ENCODE assay signal across 23 cellular contexts in the genomic region with DNA sequence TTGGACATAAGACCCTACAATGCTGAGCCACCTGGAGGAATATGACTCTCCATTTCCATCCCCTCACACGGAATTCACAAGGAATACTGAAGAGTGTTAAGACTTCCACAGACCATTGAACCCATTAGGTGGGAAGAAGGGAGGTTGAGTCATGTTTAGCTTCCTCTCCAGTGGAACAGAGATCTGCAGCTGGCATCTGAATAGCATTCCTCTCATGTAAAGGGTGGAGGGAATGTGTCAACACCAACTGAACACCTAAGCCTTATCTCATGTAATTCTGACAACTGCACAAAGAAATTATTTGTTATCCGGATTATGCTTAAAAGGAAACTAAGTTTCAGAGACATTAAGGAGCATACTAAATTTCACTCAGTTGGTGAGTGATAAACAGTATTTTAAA.
DNase-seq lines count a peak whose midpoint lies in the region; ATAC-seq, FAIRE-seq and TF ChIP-seq lines count a peak whose summit lies in the region.
"Had no signal": no experiment of that assay in that cellular context is flagged by ENCODE, and none has a peak within 500 bp of the region (broad histone marks: within the 10 kb centered on the region; RNA-seq: fewer than 3 reads in every experiment).

No MANE protein-coding gene starts in this region.

- FAIRE-seq in HTR-8/SVneo (lab: Jason Lieb, UNC): no peak
- FAIRE-seq: GM12892, GM19239 had no signal

- H3K4me3 ChIP-seq in heart left ventricle (no peak overlapping the region), hepatocyte (no peak overlapping the region)
- H3K4me3 ChIP-seq: BLaER1, PC-9 had no signal

- no peak for TF ChIP-seq POLR2A in heart left ventricle (IDR thresholded peaks at IDR 0.05)

- no peak overlapping the region for H2AFZ ChIP-seq in hepatocyte
- H2AFZ ChIP-seq: PC-9 had no signal

- no peaks in the 10 kb centered on the region for H3K27me3 ChIP-seq in heart left ventricle
- H3K27me3 ChIP-seq in hepatocyte: no peaks in the 10 kb centered on the region
- H3K27me3 ChIP-seq: BLaER1 had no signal

- 53 to 87% (median 61%) methylated on average over 2 of the region's 2 CpGs for WGBS in heart left ventricle, 4 donors
- WGBS in hepatocyte (ENCODE audit: low lambda C conversion rate, missing lambda C conversion rate): 80% methylated on average over 2 of the region's 2 CpGs

- H3K79me2 ChIP-seq in hepatocyte: no peaks in the 10 kb centered on the region

- intact Hi-C loops in Right ventricle myocardium superior (cut with DNase I): no loop called here
- intact Hi-C loops in heart left ventricle (cut with DNase I): no loop called here

- H3K9me2 ChIP-seq in hepatocyte (replicated peaks; ENCODE audit: insufficient read depth): no peaks in the 10 kb centered on the region
- H3K9me2 ChIP-seq: SK-N-SH had no signal

- H3K4me2 ChIP-seq in hepatocyte: no peak overlapping the region
- H3K4me2 ChIP-seq: PC-9, SK-N-SH had no signal

- TF ChIP-seq CTCF in heart left ventricle (IDR thresholded peaks at IDR 0.05) (no peak), hepatocyte (IDR thresholded peaks at IDR 0.05; ENCODE audit: poor library complexity) (no peak)

- ATAC-seq in Right ventricle myocardium superior (ENCODE audit: poor library complexity) (peak; percentile 45), heart left ventricle (no peak), esophagus mucosa (peak; percentile 75)
- ATAC-seq in stimulated activated naive CD8-positive, alpha-beta T cell treated with anti-CD3 and anti-CD28 coated beads, Interleukin-15, Interleukin-2, amounts not matched to agents 100 U/mL and 50 U/mL, for 24 hours: no peak
- ATAC-seq: HCT116 had no signal

- no peaks in the 10 kb centered on the region for H4K20me1 ChIP-seq in hepatocyte (ENCODE audit: insufficient read depth, poor library complexity, severe bottlenecking)
- H4K20me1 ChIP-seq: BLaER1 had no signal

- DNase-seq in Right ventricle myocardium superior: no peak
- no peak for DNase-seq in heart left ventricle
- no peak for DNase-seq in hepatocyte (ENCODE audit: low spot score)
- DNase-seq in NCI-H2107 (lab: John Stamatoyannopoulos, UW): no peak
- no peak for DNase-seq in HTR-8/SVneo (ENCODE audit: insufficient read length, low spot score)
- no peak for DNase-seq in stimulated activated naive CD8-positive, alpha-beta T cell treated with anti-CD3 and anti-CD28 coated beads, Interleukin-15, Interleukin-2, amounts not matched to agents 100 U/mL and 50 U/mL, for 24 hours
- DNase-seq: CD4-positive, CD25-positive, alpha-beta regulatory T cell; DMS153; DND-41; MV-4-11; NCI-H1105 treated with DMSO at 0.1 percent for 48 hours; NCI-H146; NCI-H2029; NCI-H526 treated with DMSO at 0.1 percent for 48 hours; PC-9; RPMI8226; SIG-M5; SK-N-SH had no signal

- no peaks in the 10 kb centered on the region for H3K36me3 ChIP-seq in heart left ventricle
- H3K36me3 ChIP-seq in hepatocyte (replicated peaks; ENCODE audit: insufficient read depth, low read depth): no peaks in the 10 kb centered on the region
- H3K36me3 ChIP-seq: BLaER1 had no signal

- H3K9me3 ChIP-seq in heart left ventricle (no peaks in the 10 kb centered on the region), hepatocyte (ENCODE audit: low read depth) (no peaks in the 10 kb centered on the region)
- H3K9me3 ChIP-seq: BLaER1, SK-N-SH had no signal

- peak overlapping the region in 1 of 12 donors; percentile 36 for H3K27ac ChIP-seq in heart left ventricle
- peak overlapping the region; percentile 17 for H3K27ac ChIP-seq in hepatocyte
- H3K27ac ChIP-seq: BLaER1, PC-9 had no signal

- H3K4me1 ChIP-seq in heart left ventricle (peaks cover 0 to 27% (median 18%) of the 10 kb centered on the region in 12 donors), hepatocyte (ENCODE audit: insufficient read depth) (peaks cover 19% of the 10 kb centered on the region)

Comparison
In these comparisons a context has a peak if more than half of its experiments do, and no peak if none do; other contexts are left out.
1. ATAC-seq: peak in Right ventricle myocardium superior (single experiment) and esophagus mucosa (single experiment); none in heart left ventricle (0 of 4) and stimulated activated naive CD8-positive, alpha-beta T cell treated with anti-CD3 and anti-CD28 coated beads, Interleukin-15, Interleukin-2, amounts not matched to agents 100 U/mL and 50 U/mL, for 24 hours (single experiment).